In the genomic region with DNA sequence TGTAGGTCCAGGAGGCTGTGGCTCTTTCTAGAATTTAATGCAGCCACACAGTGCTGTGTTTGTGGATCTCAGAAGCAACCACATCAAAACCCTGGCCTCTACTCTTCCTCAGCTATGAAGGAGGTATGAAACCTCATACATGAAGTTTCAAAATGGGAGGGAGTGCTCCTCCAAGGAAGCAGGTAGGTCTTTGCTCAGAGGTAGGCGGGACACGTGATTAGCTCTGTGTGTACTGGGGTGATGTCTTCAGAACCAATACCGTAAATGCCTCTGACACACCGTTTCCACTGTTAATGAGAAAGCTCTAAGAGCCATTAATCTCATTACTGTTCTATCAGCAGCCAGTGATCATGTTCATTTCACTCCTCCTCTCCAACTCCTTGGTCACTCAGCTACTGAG, we compare ENCODE assay signal across 21 cellular contexts.
DNase-seq lines count a peak whose midpoint lies in the region; TF ChIP-seq lines count a peak whose summit lies in the region.
"Had no signal": no experiment of that assay in that cellular context is flagged by ENCODE, and none has a peak within 500 bp of the region (broad histone marks: within the 10 kb centered on the region; RNA-seq: fewer than 3 reads in every experiment).

No MANE protein-coding gene starts in this region.

- TF ChIP-seq POLR2A in adrenal gland (IDR thresholded peaks at IDR 0.05), result no peak

- intact Hi-C loops in adrenal gland (cut with DNase I), result no loop called here

- H3K4me3 ChIP-seq in BLaER1 (no peak overlapping the region), adrenal gland (no peak overlapping the region)
- H3K4me3 ChIP-seq: esophagus squamous epithelium, prostate gland, stomach, tibial nerve had no signal

- no peak for DNase-seq in T-helper 1 cell
- DNase-seq in activated CD4-positive, alpha-beta memory T cell treated with anti-CD3 and anti-CD28 coated beads, Interleukin-2, amount 10 ng/mL, durations not matched to agents 7 days and 5 days, result no peak
- peak in 2 of 3 donors; percentile 42 to 51 for DNase-seq in immature natural killer cell
- no peak for DNase-seq in adrenal gland
- no peak for DNase-seq in NCI-H2171 (lab: John Stamatoyannopoulos, UW)
- no peak for DNase-seq in NCI-H1105 treated with DMSO at 0.1 percent for 48 hours (lab: John Stamatoyannopoulos, UW)
- DNase-seq: activated B cell treated with CpG ODN at 0.5 μM for 24 hours; brain microvascular endothelial cell; DMS79; effector memory CD4-positive, alpha-beta T cell; esophagus squamous epithelium; IMR-90; NCI-H1105; NCI-H2107; NCI-H524 treated with DMSO at 0.1 percent for 48 hours; stomach had no signal

- peaks cover 15% of the 10 kb centered on the region for H3K36me3 Mint-ChIP-seq in T-helper 1 cell treated with Interleukin-12 subunit alpha and Interleukin-12 subunit beta and Interleukin-4 antibody, amounts not matched to agents 30 μg/mL and 1 μg/mL, for 36 hours (ENCODE audit: low read depth)
- H3K36me3 Mint-ChIP-seq in activated CD4-positive, alpha-beta memory T cell treated with anti-CD3 and anti-CD28 coated beads, Interleukin-2, amount 10 ng/mL, durations not matched to agents 7 days and 5 days (ENCODE audit: low read depth), result peaks cover 8% of the 10 kb centered on the region
- H3K36me3 Mint-ChIP-seq in immature natural killer cell, result peaks cover 0 to 5% (median 0%) of the 10 kb centered on the region in 3 donors

- CTCF ChIA-PET in activated CD4-positive, alpha-beta memory T cell treated with anti-CD3 and anti-CD28 coated beads, Interleukin-2, amount 10 ng/mL, durations not matched to agents 7 days and 5 days (lab: Charles Lee), result interaction anchor here (2.2 kb wide), 1 partner anchor 12 kb away, joined by 5 read pairs; no protein-coding TSS in a partner anchor

- POLR2A ChIA-PET in activated CD4-positive, alpha-beta memory T cell treated with anti-CD3 and anti-CD28 coated beads, Interleukin-2, amount 10 ng/mL, durations not matched to agents 7 days and 5 days (lab: Charles Lee), result interaction anchor here (1.0 to 4.3 kb wide), 3 partner anchors 11 to 19 kb away, joined by 5 to 24 read pairs (median 22); no protein-coding TSS in a partner anchor

- H3K4me1 ChIP-seq in BLaER1, result peaks cover 89% of the 10 kb centered on the region
- no peaks in the 10 kb centered on the region for H3K4me1 ChIP-seq in adrenal gland (replicated peaks in 1 of 2)
- H3K4me1 ChIP-seq: esophagus squamous epithelium, prostate gland, stomach had no signal

- 0 out of 2 replicates have a peak overlapping the region, but pooled peaks have one; percentile 21 for H3K9ac ChIP-seq in BLaER1

- no peaks in the 10 kb centered on the region for H3K9me3 Mint-ChIP-seq in T-helper 1 cell treated with Interleukin-12 subunit alpha and Interleukin-12 subunit beta and Interleukin-4 antibody, amounts not matched to agents 30 μg/mL and 1 μg/mL, for 36 hours
- no peaks in the 10 kb centered on the region for H3K9me3 Mint-ChIP-seq in activated CD4-positive, alpha-beta memory T cell treated with anti-CD3 and anti-CD28 coated beads, Interleukin-2, amount 10 ng/mL, durations not matched to agents 7 days and 5 days
- H3K9me3 Mint-ChIP-seq in immature natural killer cell, result no peaks in the 10 kb centered on the region
- H3K9me3 Mint-ChIP-seq: activated B cell treated with CpG ODN at 0.5 μM for 24 hours had no signal

- H4K20me1 ChIP-seq in BLaER1, result no peaks in the 10 kb centered on the region

- WGBS in adrenal gland, 4 donors, result 83 to 88% (median 87%) methylated on average over 4 of the region's 4 CpGs

- H3K27me3 ChIP-seq in BLaER1, result no peaks in the 10 kb centered on the region
- no peaks in the 10 kb centered on the region for H3K27me3 ChIP-seq in adrenal gland
- H3K27me3 ChIP-seq: brain microvascular endothelial cell, esophagus squamous epithelium, tibial nerve had no signal

- H3K4me2 ChIP-seq in BLaER1, result peak overlapping the region; percentile 83

- H3K27ac ChIP-seq in BLaER1 (peak overlapping the region; percentile 56), adrenal gland (no peak overlapping the region)
- H3K27ac ChIP-seq: 22Rv1, brain microvascular endothelial cell, esophagus squamous epithelium, prostate gland, stomach, tibial nerve had no signal

- H3K36me3 ChIP-seq in BLaER1 (no peaks in the 10 kb centered on the region), adrenal gland (replicated peaks in 1 of 2) (no peaks in the 10 kb centered on the region)
- H3K36me3 ChIP-seq: brain microvascular endothelial cell, esophagus squamous epithelium, prostate gland, stomach, tibial nerve had no signal

- peak overlapping the region; percentile 64 for H3K27ac Mint-ChIP-seq in T-helper 1 cell treated with Interleukin-12 subunit alpha and Interleukin-12 subunit beta and Interleukin-4 antibody, amounts not matched to agents 30 μg/mL and 1 μg/mL, for 36 hours
- peak overlapping the region; percentile 47 for H3K27ac Mint-ChIP-seq in activated CD4-positive, alpha-beta memory T cell treated with anti-CD3 and anti-CD28 coated beads, Interleukin-2, amount 10 ng/mL, durations not matched to agents 7 days and 5 days
- H3K27ac Mint-ChIP-seq in immature natural killer cell, result peak overlapping the region; percentile 89 to 99 (median 94)
- H3K27ac Mint-ChIP-seq: activated B cell treated with CpG ODN at 0.5 μM for 24 hours had no signal

- peaks cover 80% of the 10 kb centered on the region for H3K4me1 Mint-ChIP-seq in T-helper 1 cell treated with Interleukin-12 subunit alpha and Interleukin-12 subunit beta and Interleukin-4 antibody, amounts not matched to agents 30 μg/mL and 1 μg/mL, for 36 hours (ENCODE audit: low read depth)
- peaks cover 72% of the 10 kb centered on the region for H3K4me1 Mint-ChIP-seq in activated CD4-positive, alpha-beta memory T cell treated with anti-CD3 and anti-CD28 coated beads, Interleukin-2, amount 10 ng/mL, durations not matched to agents 7 days and 5 days
- H3K4me1 Mint-ChIP-seq in immature natural killer cell, result peaks cover 90 to 97% of the 10 kb centered on the region in 2 donors
- H3K4me1 Mint-ChIP-seq: activated B cell treated with CpG ODN at 0.5 μM for 24 hours had no signal

- TF ChIP-seq CTCF in adrenal gland (IDR thresholded peaks at IDR 0.05), result no peak

- H3K4me3 Mint-ChIP-seq in T-helper 1 cell treated with Interleukin-12 subunit alpha and Interleukin-12 subunit beta and Interleukin-4 antibody, amounts not matched to agents 30 μg/mL and 1 μg/mL, for 36 hours, result peak overlapping the region; percentile 7
- no peak overlapping the region for H3K4me3 Mint-ChIP-seq in activated CD4-positive, alpha-beta memory T cell treated with anti-CD3 and anti-CD28 coated beads, Interleukin-2, amount 10 ng/mL, durations not matched to agents 7 days and 5 days
- H3K4me3 Mint-ChIP-seq in immature natural killer cell, result peak overlapping the region; percentile 66 to 86 (median 68)
- H3K4me3 Mint-ChIP-seq: activated B cell treated with CpG ODN at 0.5 μM for 24 hours had no signal

- H3K9me3 ChIP-seq in BLaER1 (no peaks in the 10 kb centered on the region), adrenal gland (replicated peaks in 1 of 3) (no peaks in the 10 kb centered on the region)
- H3K9me3 ChIP-seq: esophagus squamous epithelium, prostate gland, stomach, tibial nerve had no signal

- peaks cover 10% of the 10 kb centered on the region for H3K27me3 Mint-ChIP-seq in T-helper 1 cell treated with Interleukin-12 subunit alpha and Interleukin-12 subunit beta and Interleukin-4 antibody, amounts not matched to agents 30 μg/mL and 1 μg/mL, for 36 hours (ENCODE audit: low read depth)
- H3K27me3 Mint-ChIP-seq in activated CD4-positive, alpha-beta memory T cell treated with anti-CD3 and anti-CD28 coated beads, Interleukin-2, amount 10 ng/mL, durations not matched to agents 7 days and 5 days, result peaks cover 12% of the 10 kb centered on the region
- H3K27me3 Mint-ChIP-seq in immature natural killer cell (ENCODE audit: low read depth in 3 of 3), result peaks cover 4 to 16% (median 12%) of the 10 kb centered on the region in 3 donors

Comparison
In these comparisons a context has a peak if more than half of its experiments do, and no peak if none do; other contexts are left out.
1. DNase-seq: peak in immature natural killer cell (2 of 3); none in T-helper 1 cell (0 of 5), activated CD4-positive, alpha-beta memory T cell treated with anti-CD3 and anti-CD28 coated beads, Interleukin-2, amount 10 ng/mL, durations not matched to agents 7 days and 5 days (single experiment), adrenal gland (0 of 7), NCI-H2171 (single experiment) and NCI-H1105 treated with DMSO at 0.1 percent for 48 hours (single experiment).
2. Peak in every context shown above with its lines, with median percentiles within 50 percentile points of each other: H3K27ac Mint-ChIP-seq.